1 cellular context compared by ENCODE assay signal in genomic region chr2:231190531-231191197, GRCh38.
TF ChIP-seq lines count a peak whose summit lies in the region.

No MANE protein-coding gene starts in this region.

TF ChIP-seq in WTC11, 78 proteins besides CTCF, POLR2A, EP300 and RAD21 (continued from another document):
- TF ChIP-seq, protein P1, sequence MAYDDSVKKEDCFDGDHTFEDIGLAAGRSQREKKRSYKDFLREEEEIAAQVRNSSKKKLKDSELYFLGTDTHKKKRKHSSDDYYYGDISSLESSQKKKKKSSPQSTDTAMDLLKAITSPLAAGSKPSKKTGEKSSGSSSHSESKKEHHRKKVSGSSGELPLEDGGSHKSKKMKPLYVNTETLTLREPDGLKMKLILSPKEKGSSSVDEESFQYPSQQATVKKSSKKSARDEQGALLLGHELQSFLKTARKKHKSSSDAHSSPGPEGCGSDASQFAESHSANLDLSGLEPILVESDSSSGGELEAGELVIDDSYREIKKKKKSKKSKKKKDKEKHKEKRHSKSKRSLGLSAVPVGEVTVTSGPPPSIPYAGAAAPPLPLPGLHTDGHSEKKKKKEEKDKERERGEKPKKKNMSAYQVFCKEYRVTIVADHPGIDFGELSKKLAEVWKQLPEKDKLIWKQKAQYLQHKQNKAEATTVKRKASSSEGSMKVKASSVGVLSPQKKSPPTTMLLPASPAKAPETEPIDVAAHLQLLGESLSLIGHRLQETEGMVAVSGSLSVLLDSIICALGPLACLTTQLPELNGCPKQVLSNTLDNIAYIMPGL (CRISPR knock-in tag; IDR thresholded peaks at IDR 0.05): peak; percentile 72; the same call in 1 of the 2 replicates
- TF ChIP-seq FOXJ3 (CRISPR knock-in tag; IDR thresholded peaks at IDR 0.05; ENCODE audit: borderline replicate concordance): no peak
- no peak for TF ChIP-seq JUN (CRISPR knock-in tag; IDR thresholded peaks at IDR 0.05)
- TF ChIP-seq CBFB (CRISPR knock-in tag; IDR thresholded peaks at IDR 0.05; ENCODE audit: low read depth): 0 out of 2 replicates have a peak, but pooled peaks have one; percentile 62
- no peak for TF ChIP-seq ELF4 (CRISPR knock-in tag; IDR thresholded peaks at IDR 0.05; ENCODE audit: low read depth)
